Comparison of ENCODE assay signal across 9 cellular contexts in genomic region chr3:133805384-133805701, GRCh38. TPM values are rescaled to one million over a fixed set of nuclear protein-coding genes. Genes with fewer than 3 reads are reported as not detected.
DNase-seq lines count a peak whose midpoint lies in the region; ATAC-seq, FAIRE-seq and TF ChIP-seq lines count a peak whose summit lies in the region.
"Had no signal": no experiment of that assay in that cellular context is flagged by ENCODE, and none has a peak within 500 bp of the region (broad histone marks: within the 10 kb centered on the region; RNA-seq: fewer than 3 reads in every experiment).

No MANE protein-coding gene starts in this region.

- H3K36me3 Mint-ChIP-seq in IgD-negative memory B cell, result no peaks in the 10 kb centered on the region
- H3K36me3 Mint-ChIP-seq in natural killer cell, result no peaks in the 10 kb centered on the region

- peak overlapping the region; percentile 100 for H3K4me3 ChIP-seq in AG09309 (ENCODE audit: control insufficient read depth, low read depth, low read length)
- H3K4me3 ChIP-seq in coronary artery, result peak overlapping the region; percentile 95
- H3K4me3 ChIP-seq in small intestine (ENCODE audit: low read depth in 1 of 2, low read length in 2 of 2), result peak overlapping the region in 1 of 2 donors; percentile 74

- H3K4me1 Mint-ChIP-seq in IgD-negative memory B cell, result peaks cover 13 to 17% (median 15%) of the 10 kb centered on the region in 3 donors
- peaks cover 15 to 17% of the 10 kb centered on the region in 2 donors for H3K4me1 Mint-ChIP-seq in natural killer cell

- no peaks in the 10 kb centered on the region for H3K27me3 ChIP-seq in small intestine (ENCODE audit: control insufficient read depth in 2 of 2, insufficient read depth in 2 of 2, low read length in 2 of 2)

- H3K27ac ChIP-seq in coronary artery, result no peak overlapping the region
- H3K27ac ChIP-seq in small intestine (ENCODE audit: low read depth in 1 of 2, low read length in 1 of 2), result peak overlapping the region in 1 of 2 donors; percentile 93

- no peak for DNase-seq in AG09309 (ENCODE audit: low read depth)
- no peak for DNase-seq in coronary artery (ENCODE audit: low spot score)
- DNase-seq in natural killer cell, result no peak
- no peak for DNase-seq in LoVo (ENCODE audit: low spot score)
- DNase-seq in UCSD-AML1 (lab: John Stamatoyannopoulos, UW; ENCODE audit: unreplicated experiment), result no peak
- DNase-seq in HuH-7 (ENCODE audit: low spot score), result no peak
- no peak for DNase-seq in small intestine

- H3K4me3 Mint-ChIP-seq in IgD-negative memory B cell, result peak overlapping the region; percentile 97 to 98 (median 97)
- H3K4me3 Mint-ChIP-seq in natural killer cell, result peak overlapping the region; percentile 95

- no peak for TF ChIP-seq CTCF in AG09309 (IDR thresholded peaks at IDR 0.05; ENCODE audit: control insufficient read depth, insufficient read depth, low read depth, low read length, missing control alignments)
- no peak for TF ChIP-seq CTCF in coronary artery (IDR thresholded peaks at IDR 0.05)
- TF ChIP-seq CTCF in natural killer cell (IDR thresholded peaks at IDR 0.05), result no peak

- 10 to 14% (median 13%) methylated on average over 15 of the region's 15 CpGs for WGBS in small intestine, 3 donors

- H3K27ac Mint-ChIP-seq in IgD-negative memory B cell, result peak overlapping the region; percentile 80 to 96 (median 94)
- H3K27ac Mint-ChIP-seq in natural killer cell, result peak overlapping the region; percentile 90 to 96

- H3K9me3 Mint-ChIP-seq in IgD-negative memory B cell, result peaks cover 0 to 2% (median 0%) of the 10 kb centered on the region in 3 donors
- H3K9me3 Mint-ChIP-seq in natural killer cell, result no peaks in the 10 kb centered on the region

- H3K4me1 ChIP-seq in small intestine (ENCODE audit: control insufficient read depth in 2 of 2, insufficient read depth in 1 of 2, low read depth in 1 of 2, low read length in 1 of 2), result no peaks in the 10 kb centered on the region

- H3K9me3 ChIP-seq in small intestine (ENCODE audit: control insufficient read depth, low read depth), result no peaks in the 10 kb centered on the region

- no peaks in the 10 kb centered on the region for H3K27me3 Mint-ChIP-seq in IgD-negative memory B cell
- peaks cover 18 to 29% of the 10 kb centered on the region in 2 donors for H3K27me3 Mint-ChIP-seq in natural killer cell (ENCODE audit: low read depth in 2 of 2)

- intact Hi-C loops in natural killer cell (cut with micrococcal nuclease), result loop anchor here (1.0 to 10.0 kb wide), 3 partner anchors 143 to 1081 kb away; partner anchors contain the start of genes ANAPC13, CEP63 and NPHP3

- no peak for FAIRE-seq in small intestine (lab: Jason Lieb, UNC)

- no peaks in the 10 kb centered on the region for H3K36me3 ChIP-seq in small intestine (ENCODE audit: control insufficient read depth in 2 of 2, insufficient read depth in 2 of 2, low read length in 2 of 2)

- no peak for ATAC-seq in natural killer cell

RNA-seq across cellular contexts. Expression of gene SRPRB, which starts 0.3 kb away (rescaled TPM):
- polyA plus RNA-seq in IgD-negative memory B cell (34.6 TPM), small intestine (10 to 100 TPM in 1 of 3 donors, 1 to 10 TPM in 2; 7.6 to 54.2 (median 9.2) TPM)
- total RNA-seq in natural killer cell, result 10 to 100 TPM; 19.8 to 26.4 (median 22.4) TPM

RNA-seq across cellular contexts. Expression of gene TF, which starts 59.1 kb away (rescaled TPM):
- polyA plus RNA-seq in IgD-negative memory B cell, result not detected
- total RNA-seq in natural killer cell, result 1 to 10 TPM; 2.8 to 4.3 (median 3.2) TPM
- polyA plus RNA-seq in small intestine, result 1 to 10 TPM in 1 of 3 donors, under 1 TPM in 1, not detected in 1; under 0.01 to 5.6 TPM
- total RNA-seq: LHCN-M2 had no signal
